Comparison of ENCODE assay signal across 19 cellular contexts in genomic region chr1:2358072-2358471, GRCh38. TPM values are rescaled to one million over a fixed set of nuclear protein-coding genes. Genes with fewer than 3 reads are reported as not detected.
DNase-seq lines count a peak whose midpoint lies in the region; ATAC-seq, FAIRE-seq and TF ChIP-seq lines count a peak whose summit lies in the region.
"Had no signal": no experiment of that assay in that cellular context is flagged by ENCODE, and none has a peak within 500 bp of the region (broad histone marks: within the 10 kb centered on the region; RNA-seq: fewer than 3 reads in every experiment).

No MANE protein-coding gene starts in this region.

- CTCF ChIA-PET in Panc1 (lab: Charles Lee): no interaction called here

- no peak for FAIRE-seq in kidney (lab: Jason Lieb, UNC)
- FAIRE-seq: GM19239 had no signal

- H3K27ac ChIP-seq in Panc1 (ENCODE audit: low read length): no peak overlapping the region
- H3K27ac ChIP-seq in kidney (ENCODE audit: low read depth in 2 of 2, low read length in 2 of 2): no peak overlapping the region
- H3K27ac ChIP-seq in sigmoid colon: no peak overlapping the region

- in situ Hi-C loops in Panc1 (cut with HindIII; ENCODE audit: low pct_unique_long_range_greater_than_20kb, low sequenced_read_pairs): no loop called here

- no peak overlapping the region for H3K4me3 Mint-ChIP-seq in chondrocyte (ENCODE audit: unreplicated experiment)
- H3K4me3 Mint-ChIP-seq: CD4-positive, CD25-positive, alpha-beta regulatory T cell; GM23338 had no signal

- POLR2A ChIA-PET in Panc1 (lab: Charles Lee): no interaction called here

- peaks cover 10% of the 10 kb centered on the region for H3K9me3 Mint-ChIP-seq in chondrocyte (ENCODE audit: low read depth)

- TF ChIP-seq POLR2A in sigmoid colon (IDR thresholded peaks at IDR 0.05): no peak

- H3K27ac Mint-ChIP-seq in chondrocyte (ENCODE audit: unreplicated experiment): no peak overlapping the region
- H3K27ac Mint-ChIP-seq: CD4-positive, CD25-positive, alpha-beta regulatory T cell; GM23338 had no signal

- H3K4me3 ChIP-seq in Panc1 (ENCODE audit: low read depth in 2 of 2, low read length in 2 of 2) (no peak overlapping the region), kidney (ENCODE audit: low read length in 2 of 2) (no peak overlapping the region), sigmoid colon (no peak overlapping the region)
- H3K4me3 ChIP-seq: GM23338 had no signal

- DNase-seq in Panc1 (ENCODE audit: low read depth, low spot score) (no peak), chondrocyte (ENCODE audit: low spot score) (peak; percentile 57), kidney (peak; percentile 40), sigmoid colon (peak; percentile 45), NCI-H2029 treated with DMSO at 0.1 percent for 48 hours (lab: John Stamatoyannopoulos, UW) (no peak)
- DNase-seq: ACHN; CD4-positive, CD25-positive, alpha-beta regulatory T cell; COR-L47; GDM1; NCI-H1105; NCI-H1694; NCI-H510A; NCI-H748 treated with DMSO at 0.1 percent for 48 hours; NK-92 treated with Interleukin-12 subunit alpha and Interleukin-12 subunit beta, amount 100 ng/mL, for 24 hours had no signal

- H3K36me3 Mint-ChIP-seq in chondrocyte (ENCODE audit: low read depth): peaks cover 3% of the 10 kb centered on the region
- H3K36me3 Mint-ChIP-seq: CD4-positive, CD25-positive, alpha-beta regulatory T cell had no signal

- no peak for TF ChIP-seq EP300 in sigmoid colon (IDR thresholded peaks at IDR 0.05)

- BruUV-seq in Panc1 (replicated peaks; lab: Mats Ljungman, UMichigan): no TSS peak

- no peaks in the 10 kb centered on the region for H3K27me3 ChIP-seq in Panc1 (ENCODE audit: control insufficient read depth, insufficient read depth, low read length)
- H3K27me3 ChIP-seq in sigmoid colon: no peaks in the 10 kb centered on the region

- H3K4me1 ChIP-seq in Panc1 (ENCODE audit: control insufficient read depth, insufficient read depth, low read length) (no peaks in the 10 kb centered on the region; the same call in 1 of the 2 replicates), kidney (ENCODE audit: control insufficient read depth in 1 of 2, insufficient read depth in 1 of 2, low read depth in 1 of 2, low read length in 2 of 2) (no peaks in the 10 kb centered on the region), sigmoid colon (peaks cover 0 to 34% (median 28%) of the 10 kb centered on the region in 4 donors)

- no peaks in the 10 kb centered on the region for H3K27me3 Mint-ChIP-seq in chondrocyte (ENCODE audit: low read depth)
- H3K27me3 Mint-ChIP-seq: CD4-positive, CD25-positive, alpha-beta regulatory T cell had no signal

- ATAC-seq in Panc1 (0 out of 2 replicates have a peak, but pooled peaks have one; percentile 8), GM19035 (IDR thresholded peaks at IDR 0.05; ENCODE audit: unreplicated experiment) (no peak), GM18907 (IDR thresholded peaks at IDR 0.05; ENCODE audit: unreplicated experiment) (no peak)
- ATAC-seq: GM23338, HCT116 had no signal

- H3K9me3 ChIP-seq in Panc1 (ENCODE audit: control insufficient read depth, insufficient read depth, low read depth, low read length) (no peaks in the 10 kb centered on the region), kidney (ENCODE audit: control insufficient read depth in 1 of 2, low read length in 2 of 2) (no peaks in the 10 kb centered on the region), sigmoid colon (no peaks in the 10 kb centered on the region)

- intact Hi-C loops in Panc1 (cut with micrococcal nuclease; ENCODE audit: unreplicated experiment) (no loop called here), kidney (cut with DNase I) (no loop called here), sigmoid colon (cut with DNase I) (no loop called here)

- no peak for TF ChIP-seq CTCF in Panc1 (IDR thresholded peaks at IDR 0.05)
- no peak for TF ChIP-seq CTCF in chondrocyte (IDR thresholded peaks at IDR 0.05)
- TF ChIP-seq CTCF in kidney (IDR thresholded peaks at IDR 0.05; ENCODE audit: borderline replicate concordance, extremely low read depth, insufficient read depth): no peak
- no peak for TF ChIP-seq CTCF in sigmoid colon (IDR thresholded peaks at IDR 0.05)

- WGBS in sigmoid colon, 2 donors: 90 to 91% methylated on average over 13 of the region's 13 CpGs

- H3K36me3 ChIP-seq in Panc1 (ENCODE audit: control insufficient read depth, insufficient read depth, low read length): no peaks in the 10 kb centered on the region
- H3K36me3 ChIP-seq in kidney (ENCODE audit: control insufficient read depth in 1 of 2, insufficient read depth in 2 of 2, low read length in 2 of 2): no peaks in the 10 kb centered on the region
- H3K36me3 ChIP-seq in sigmoid colon: no peaks in the 10 kb centered on the region

- peaks cover 26% of the 10 kb centered on the region for H3K4me1 Mint-ChIP-seq in chondrocyte (ENCODE audit: low read depth)
- H3K4me1 Mint-ChIP-seq: CD4-positive, CD25-positive, alpha-beta regulatory T cell; GM23338 had no signal

- H3K9ac ChIP-seq in kidney (ENCODE audit: low read length in 2 of 2): no peak overlapping the region

RNA-seq across cellular contexts. Expression of gene MORN1, which starts 33.3 kb away (rescaled TPM):
- total RNA-seq in Panc1 (2021; ENCODE audit: unreplicated experiment) (21.3 TPM), chondrocyte (6.7 to 10.0 TPM (median 8.1 TPM) in 3 replicates), kidney (24.7 TPM), sigmoid colon (1 to 10 TPM; 6.2 to 9.1 (median 6.7) TPM)
- 13.2 TPM for polyA plus RNA-seq in Panc1 (2012; ENCODE audit: insufficient read length)
- polyA plus RNA-seq in kidney (ENCODE audit: insufficient read depth, low read depth, low replicate concordance) (9.0 TPM), sigmoid colon (1 to 10 TPM; 2.4 to 9.1 (median 2.5) TPM)

RNA-seq across cellular contexts. Expression of gene RER1, which starts 33.6 kb away (rescaled TPM):
- total RNA-seq in Panc1 (2021; ENCODE audit: unreplicated experiment) (235 TPM), chondrocyte (158 to 177 TPM (median 175 TPM) in 3 replicates), kidney (162 TPM), sigmoid colon (10 to 100 TPM; 49.0 to 56.2 (median 50.7) TPM)
- 207 TPM for polyA plus RNA-seq in Panc1 (2012; ENCODE audit: insufficient read length)
- polyA plus RNA-seq in kidney (ENCODE audit: insufficient read depth, low read depth, low replicate concordance) (158 TPM), sigmoid colon (100 to 1,000 TPM in 1 of 3 donors, 10 to 100 TPM in 2; 40.8 to 113 (median 52.2) TPM)

RNA-seq across cellular contexts. Expression of gene PEX10, which starts 54.3 kb away (rescaled TPM):
- 49.8 TPM for total RNA-seq in Panc1 (2021; ENCODE audit: unreplicated experiment)
- polyA plus RNA-seq in Panc1 (2012; ENCODE audit: insufficient read length): 69.0 TPM
- total RNA-seq in chondrocyte: 20.6 to 33.0 TPM (median 23.4 TPM) in 3 replicates
- 25.6 TPM for total RNA-seq in kidney
- 26.8 TPM for polyA plus RNA-seq in kidney (ENCODE audit: insufficient read depth, low read depth, low replicate concordance)
- total RNA-seq in sigmoid colon: 10 to 100 TPM; 12.8 to 17.0 (median 15.0) TPM
- 10 to 100 TPM in 2 of 3 donors, 1 to 10 TPM in 1; 9.9 to 21.9 (median 12.6) TPM for polyA plus RNA-seq in sigmoid colon

Comparison
In these comparisons a context has a peak if more than half of its experiments do, and no peak if none do; other contexts are left out.
1. DNase-seq: peak in chondrocyte (single experiment), kidney (single experiment) and sigmoid colon (single experiment); none in Panc1 (single experiment) and NCI-H2029 treated with DMSO at 0.1 percent for 48 hours (single experiment).